In genomic region chr12:120262852-120263724, GRCh38 we compare ENCODE assay signal across 8 cellular contexts. TPM values are rescaled to one million over a fixed set of nuclear protein-coding genes. Genes with fewer than 3 reads are reported as not detected.
DNase-seq lines count a peak whose midpoint lies in the region; ATAC-seq and TF ChIP-seq lines count a peak whose summit lies in the region.

No MANE protein-coding gene starts in this region.

- peaks cover 16% of the 10 kb centered on the region for H3F3A ChIP-seq in GM23338 (replicated peaks; ENCODE audit: low read depth)

- POLR2A ChIA-PET in activated naive CD8-positive, alpha-beta T cell treated with anti-CD3 and anti-CD28 coated beads, Interleukin-2, amount 10 ng/mL, durations not matched to agents 7 days and 5 days (lab: Charles Lee): interaction anchor here (0.6 to 9.9 kb wide), 10 partner anchors 9 to 234 kb away, joined by 3 to 202 read pairs (median 30); partner anchors contain the start of genes RNU4-1, RNU4-2 and RPLP0

- no peak for TF ChIP-seq CTCF in GM23338 (conservative IDR thresholded peaks at IDR 0.05; ENCODE audit: low read depth in 2 of 2)
- TF ChIP-seq CTCF in right atrium auricular region (IDR thresholded peaks at IDR 0.05): no peak

- 0 out of 2 replicates have a peak overlapping the region, but pooled peaks have one; percentile 39 for H3K27ac ChIP-seq in GM23338 (ENCODE audit: low read depth)
- peak overlapping the region; percentile 92 to 96 for H3K27ac ChIP-seq in right atrium auricular region
- H3K27ac ChIP-seq in skin epidermis: peak overlapping the region in 19 of 21 experiments; percentile 21 to 99 (median 96)

- no peak overlapping the region for H2AFZ ChIP-seq in GM23338

- H3K4me1 Mint-ChIP-seq in GM23338: peaks cover 54% of the 10 kb centered on the region
- peaks cover 52% of the 10 kb centered on the region for H3K4me1 Mint-ChIP-seq in activated naive CD8-positive, alpha-beta T cell treated with anti-CD3 and anti-CD28 coated beads, Interleukin-2, amount 10 ng/mL, durations not matched to agents 7 days and 5 days

- H3K4me3 ChIP-seq in GM23338 (peak overlapping the region; percentile 87; the same call in 1 of the 2 replicates), right atrium auricular region (peak overlapping the region; percentile 89 to 100), skin epidermis (peak overlapping the region in 5 of 7 experiments; percentile 6 to 97 (median 89))

- no peak for ATAC-seq in GM23338
- no peak for ATAC-seq in activated naive CD8-positive, alpha-beta T cell treated with anti-CD3 and anti-CD28 coated beads, Interleukin-2, amount 10 ng/mL, durations not matched to agents 7 days and 5 days (ENCODE audit: low read depth)
- ATAC-seq in HG02840 (IDR thresholded peaks at IDR 0.05; ENCODE audit: low FRiP score, unreplicated experiment): no peak
- no peak for ATAC-seq in GM21576 (IDR thresholded peaks at IDR 0.05; ENCODE audit: unreplicated experiment)

- peak overlapping the region; percentile 94 for H3K4me2 ChIP-seq in GM23338

- H3K4me3 Mint-ChIP-seq in GM23338: peak overlapping the region; percentile 82; the same call in 2 of the 3 replicates
- H3K4me3 Mint-ChIP-seq in activated naive CD8-positive, alpha-beta T cell treated with anti-CD3 and anti-CD28 coated beads, Interleukin-2, amount 10 ng/mL, durations not matched to agents 7 days and 5 days: peak overlapping the region; percentile 91

- H3K9me3 Mint-ChIP-seq in GM23338: no peaks in the 10 kb centered on the region
- H3K9me3 Mint-ChIP-seq in activated naive CD8-positive, alpha-beta T cell treated with anti-CD3 and anti-CD28 coated beads, Interleukin-2, amount 10 ng/mL, durations not matched to agents 7 days and 5 days: no peaks in the 10 kb centered on the region

- H3K36me3 Mint-ChIP-seq in GM23338 (ENCODE audit: low read depth): peaks cover 2% of the 10 kb centered on the region; the same call in 1 of the 3 replicates
- peaks cover 22% of the 10 kb centered on the region for H3K36me3 Mint-ChIP-seq in activated naive CD8-positive, alpha-beta T cell treated with anti-CD3 and anti-CD28 coated beads, Interleukin-2, amount 10 ng/mL, durations not matched to agents 7 days and 5 days

- peaks cover 70% of the 10 kb centered on the region for H3K79me2 ChIP-seq in GM23338 (replicated peaks; ENCODE audit: insufficient read depth)

- H3K4me1 ChIP-seq in GM23338 (ENCODE audit: insufficient read depth): peaks cover 39% of the 10 kb centered on the region
- H3K4me1 ChIP-seq in right atrium auricular region: peaks cover 0 to 73% of the 10 kb centered on the region in 2 donors

- no peaks in the 10 kb centered on the region for H3K9me2 ChIP-seq in GM23338 (ENCODE audit: insufficient read depth)

- H3K27me3 Mint-ChIP-seq in GM23338 (ENCODE audit: insufficient read depth, low read depth, poor library complexity): peaks cover 13% of the 10 kb centered on the region
- no peaks in the 10 kb centered on the region for H3K27me3 Mint-ChIP-seq in activated naive CD8-positive, alpha-beta T cell treated with anti-CD3 and anti-CD28 coated beads, Interleukin-2, amount 10 ng/mL, durations not matched to agents 7 days and 5 days

- peaks cover 22% of the 10 kb centered on the region for H4K20me1 ChIP-seq in GM23338 (replicated peaks; ENCODE audit: insufficient read depth)

- no peaks in the 10 kb centered on the region for H3K27me3 ChIP-seq in GM23338 (ENCODE audit: insufficient read depth)
- H3K27me3 ChIP-seq in right atrium auricular region: no peaks in the 10 kb centered on the region

- no peaks in the 10 kb centered on the region for H3K36me3 ChIP-seq in GM23338 (ENCODE audit: insufficient read depth)
- H3K36me3 ChIP-seq in right atrium auricular region: no peaks in the 10 kb centered on the region

- DNase-seq in GM23338 (ENCODE audit: low spot score): no peak
- no peak for DNase-seq in activated naive CD8-positive, alpha-beta T cell treated with anti-CD3 and anti-CD28 coated beads, Interleukin-2, amount 10 ng/mL, durations not matched to agents 7 days and 5 days
- no peak for DNase-seq in right atrium auricular region (ENCODE audit: low spot score)
- DNase-seq in NCI-H446 (lab: John Stamatoyannopoulos, UW): no peak
- DNase-seq in NCI-H1048 (lab: John Stamatoyannopoulos, UW): no peak

- no peaks in the 10 kb centered on the region for H3K9me3 ChIP-seq in right atrium auricular region

- H3K27ac Mint-ChIP-seq in GM23338: no peak overlapping the region
- peak overlapping the region; percentile 62 for H3K27ac Mint-ChIP-seq in activated naive CD8-positive, alpha-beta T cell treated with anti-CD3 and anti-CD28 coated beads, Interleukin-2, amount 10 ng/mL, durations not matched to agents 7 days and 5 days

TF ChIP-seq in GM23338, 12 proteins besides CTCF, POLR2A, EP300 and RAD21 (continues in another document):
- no peak for TF ChIP-seq JUNB (IDR thresholded peaks at IDR 0.05; ENCODE audit: unreplicated experiment)
- no peak for TF ChIP-seq ZNF114 (CRISPR knock-in tag; IDR thresholded peaks at IDR 0.05)
- no peak for TF ChIP-seq ZNF331 (CRISPR knock-in tag; IDR thresholded peaks at IDR 0.05; ENCODE audit: low read depth)
- no peak for TF ChIP-seq EZH2 (IDR thresholded peaks at IDR 0.05; ENCODE audit: low read depth, unreplicated experiment)

RNA-seq across cellular contexts. Expression of gene PXN, which starts 2.4 kb away (rescaled TPM):
- 69.3 and 76.0 TPM in 2 replicates for total RNA-seq in GM23338 (2014; rRNA removed; shearing (Covaris generic))
- 38.4 and 39.0 TPM in 2 replicates for polyA plus RNA-seq in GM23338 (2016; fragmentation: Nextera tagmentation; extraction: Ambion mirVana)
- total RNA-seq in activated naive CD8-positive, alpha-beta T cell treated with anti-CD3 and anti-CD28 coated beads, Interleukin-2, amount 10 ng/mL, durations not matched to agents 7 days and 5 days: 10 to 100 TPM; 89.0 to 94.7 TPM
- 10 to 100 TPM; 34.7 to 76.7 TPM for total RNA-seq in right atrium auricular region

RNA-seq across cellular contexts. Expression of gene RNU4-2, which starts 28.6 kb away (rescaled TPM):
- total RNA-seq in GM23338 (2014; rRNA removed; shearing (Covaris generic)): under 0.01 TPM in 1 of 2 replicates, not detected in the other
- 9.5 TPM in 1 of 2 replicates, not detected in the other for polyA plus RNA-seq in GM23338 (2016; fragmentation: Nextera tagmentation; extraction: Ambion mirVana)
- 1,000 to 10,000 TPM; 4,069 to 4,265 TPM for total RNA-seq in activated naive CD8-positive, alpha-beta T cell treated with anti-CD3 and anti-CD28 coated beads, Interleukin-2, amount 10 ng/mL, durations not matched to agents 7 days and 5 days
- not detected for total RNA-seq in right atrium auricular region

RNA-seq across cellular contexts. Expression of gene RNU4-1, which starts 29.9 kb away (rescaled TPM):
- under 0.01 TPM in 1 of 2 replicates, not detected in the other for total RNA-seq in GM23338 (2014; rRNA removed; shearing (Covaris generic))
- polyA plus RNA-seq in GM23338 (2016; fragmentation: Nextera tagmentation; extraction: Ambion mirVana): 6.0 and 6.4 TPM in 2 replicates
- 1,000 to 10,000 TPM; 1,307 to 1,401 TPM for total RNA-seq in activated naive CD8-positive, alpha-beta T cell treated with anti-CD3 and anti-CD28 coated beads, Interleukin-2, amount 10 ng/mL, durations not matched to agents 7 days and 5 days
- total RNA-seq in right atrium auricular region: not detected

RNA-seq across cellular contexts. Expression of gene SIRT4, which starts 39.0 kb away (rescaled TPM):
- 0.78 and 2.0 TPM in 2 replicates for total RNA-seq in GM23338 (2014; rRNA removed; shearing (Covaris generic))
- polyA plus RNA-seq in GM23338 (2016; fragmentation: Nextera tagmentation; extraction: Ambion mirVana): 3.0 and 4.1 TPM in 2 replicates
- 1 to 10 TPM; 1.7 to 2.6 TPM for total RNA-seq in activated naive CD8-positive, alpha-beta T cell treated with anti-CD3 and anti-CD28 coated beads, Interleukin-2, amount 10 ng/mL, durations not matched to agents 7 days and 5 days
- 1 to 10 TPM; 3.1 to 5.6 TPM for total RNA-seq in right atrium auricular region

Comparison
In these comparisons a context has a peak if more than half of its experiments do, and no peak if none do; other contexts are left out.
1. H3K27ac ChIP-seq: peak in every context shown above with its lines; median percentile 96 in skin epidermis; 94 in right atrium auricular region; 39 in GM23338.
2. RNA of gene RNU4-2, which starts 28.6 kb away (total RNA-seq): 4,069 to 4,265 TPM in activated naive CD8-positive, alpha-beta T cell treated with anti-CD3 and anti-CD28 coated beads, Interleukin-2, amount 10 ng/mL, durations not matched to agents 7 days and 5 days; under 0.01 TPM in GM23338 and not detected in right atrium auricular region; every median in the first group is over 1,000 times any median in the second.
3. RNA of gene RNU4-1, which starts 29.9 kb away (total RNA-seq): 1,307 to 1,401 TPM in activated naive CD8-positive, alpha-beta T cell treated with anti-CD3 and anti-CD28 coated beads, Interleukin-2, amount 10 ng/mL, durations not matched to agents 7 days and 5 days; under 0.01 TPM in GM23338 and not detected in right atrium auricular region; every median in the first group is over 1,000 times any median in the second.
4. Peak in every context shown above with its lines, with median percentiles within 50 percentile points of each other: H3K4me3 ChIP-seq.